Comparison of ENCODE assay signal across 21 cellular contexts in genomic region chr16:22763655-22764054, GRCh38. TPM values are rescaled to one million over a fixed set of nuclear protein-coding genes. Genes with fewer than 3 reads are reported as not detected.
A peak's percentile ranks its signal among the peaks of the same experiment; 100 is the strongest.
DNase-seq lines count a peak whose midpoint lies in the region; ATAC-seq and TF ChIP-seq lines count a peak whose summit lies in the region.
"Had no signal": no experiment of that assay in that cellular context is flagged by ENCODE, and none has a peak within 500 bp of the region (broad histone marks: within the 10 kb centered on the region; RNA-seq: fewer than 3 reads in every experiment).

No MANE protein-coding gene starts in this region.

- H3T11ph ChIP-seq in H9 (ENCODE audit: low read length) = no peak overlapping the region

- POLR2A ChIA-PET in WTC11 (lab: Charles Lee) = no interaction called here
- POLR2A ChIA-PET in CD4-positive, alpha-beta memory T cell (lab: Charles Lee; ENCODE audit: partially characterized antibody) = no interaction called here

- H3K4me3 Mint-ChIP-seq in H9 = no peak overlapping the region
- H3K4me3 Mint-ChIP-seq in WTC11 = no peak overlapping the region
- no peak overlapping the region for H3K4me3 Mint-ChIP-seq in CD4-positive, alpha-beta memory T cell
- H3K4me3 Mint-ChIP-seq: dendritic cell treated with granulocyte-macrophage colony-stimulating factor and Interleukin-4, amounts not matched to agents 40 ng/mL and 50 ng/mL, for 4 days; T-helper 17 cell had no signal

- no peaks in the 10 kb centered on the region for H3K27me3 ChIP-seq in H9 (ENCODE audit: insufficient read depth, low read length)
- H3K27me3 ChIP-seq in CD4-positive, alpha-beta memory T cell (ENCODE audit: insufficient read depth, low read length) = no peaks in the 10 kb centered on the region
- H3K27me3 ChIP-seq: BLaER1 treated with 17β-estradiol and CSF1 and Interleukin-3, amounts not matched to agents 10 nM and 100 nM had no signal

- DNase-seq in H9 (peak; percentile 39), WTC11 (ENCODE audit: low spot score) (peak; percentile 12), iPS-NIHi11 (ENCODE audit: low spot score) (peak; percentile 43), retina (peak; percentile 66)
- no peak for DNase-seq in CD4-positive, alpha-beta memory T cell
- no peak for DNase-seq in activated CD4-positive, alpha-beta T cell treated with anti-CD3 and anti-CD28 coated beads for 48 hours
- DNase-seq in stimulated activated CD4-positive, alpha-beta T cell treated with anti-CD3 and anti-CD28 coated beads, Interleukin-1b, Interleukin-23, amount 100 ng/mL, for 48 hours = no peak
- DNase-seq: activated CD8-positive, alpha-beta memory T cell treated with anti-CD3 and anti-CD28 coated beads, Interleukin-2, amount 50 U/mL, for 48 hours; GDM1; left ventricle myocardium superior; NCI-H146; NCI-H774; PC-3; SHP77 treated with DMSO at 0.1 percent for 48 hours; stimulated activated CD4-positive, alpha-beta T cell treated with anti-CD3 and anti-CD28 coated beads, Interleukin-15, amount 100 ng/mL, for 24 hours; T-helper 17 cell had no signal

- H3K79me1 ChIP-seq in H9 (ENCODE audit: insufficient read depth, low read depth, low read length, poor library complexity, severe bottlenecking) = no peaks in the 10 kb centered on the region

- no peak overlapping the region for H4K5ac ChIP-seq in H9 (ENCODE audit: insufficient read length, low read depth, low read length)

- H3K4me1 ChIP-seq in H9 (ENCODE audit: insufficient read depth, low read length) = no peaks in the 10 kb centered on the region
- no peaks in the 10 kb centered on the region for H3K4me1 ChIP-seq in CD4-positive, alpha-beta memory T cell (ENCODE audit: insufficient read depth, low read length)
- H3K4me1 ChIP-seq: BLaER1 treated with 17β-estradiol and CSF1 and Interleukin-3, amounts not matched to agents 10 nM and 100 nM had no signal

- no peaks in the 10 kb centered on the region for H3K36me3 ChIP-seq in CD4-positive, alpha-beta memory T cell (ENCODE audit: insufficient read depth, low read length)
- H3K36me3 ChIP-seq: BLaER1 treated with 17β-estradiol and CSF1 and Interleukin-3, amounts not matched to agents 10 nM and 100 nM had no signal

- H3K27ac ChIP-seq in H9 (ENCODE audit: insufficient read length, low read depth, low read length) = no peak overlapping the region
- no peak overlapping the region for H3K27ac ChIP-seq in CD4-positive, alpha-beta memory T cell (ENCODE audit: low read depth, low read length)
- H3K27ac ChIP-seq: BLaER1 treated with 17β-estradiol and CSF1 and Interleukin-3, amounts not matched to agents 10 nM and 100 nM; epithelial cell of prostate had no signal

- no peak overlapping the region for H3K4ac ChIP-seq in H9 (ENCODE audit: low read depth, low read length)

- H2BK5ac ChIP-seq in H9 (ENCODE audit: insufficient read length, low read length) = no peak overlapping the region

- H4K20me1 ChIP-seq in H9 (ENCODE audit: control insufficient read depth, insufficient read depth, insufficient read length) = no peaks in the 10 kb centered on the region
- H4K20me1 ChIP-seq: BLaER1 treated with 17β-estradiol and CSF1 and Interleukin-3, amounts not matched to agents 10 nM and 100 nM had no signal

- no peak overlapping the region for H3K23ac ChIP-seq in H9 (ENCODE audit: insufficient read length, low read depth, low read length)

- no CpG with 5 or more reads among the region's 6 CpGs for WGBS in H9 (ENCODE audit: extremely low coverage, insufficient read length, low lambda C conversion rate)

- intact Hi-C loops in CD4-positive, alpha-beta memory T cell (cut with micrococcal nuclease) = no loop called here

- H4K91ac ChIP-seq in H9 (ENCODE audit: insufficient read length, low read depth, low read length) = no peak overlapping the region

- H2BK120ac ChIP-seq in H9 (ENCODE audit: low read depth, low read length, poor library complexity, severe bottlenecking) = no peak overlapping the region

- ATAC-seq in WTC11 = peak; percentile 88
- ATAC-seq in GM21360 (IDR thresholded peaks at IDR 0.05; ENCODE audit: unreplicated experiment) = no peak
- ATAC-seq: left ventricle myocardium superior, PC-3, T-helper 17 cell had no signal

- H3K9me3 ChIP-seq in H9 (ENCODE audit: control insufficient read depth, low read depth, low read length) = no peaks in the 10 kb centered on the region
- H3K9me3 ChIP-seq in CD4-positive, alpha-beta memory T cell (ENCODE audit: control insufficient read depth in 1 of 2, low read length in 2 of 2) = no peaks in the 10 kb centered on the region
- H3K9me3 ChIP-seq: BLaER1 treated with 17β-estradiol and CSF1 and Interleukin-3, amounts not matched to agents 10 nM and 100 nM had no signal

- H2AK5ac ChIP-seq in H9 (ENCODE audit: insufficient read length, low read length) = no peak overlapping the region

- H2BK20ac ChIP-seq in H9 (ENCODE audit: low read depth, low read length, poor library complexity, severe bottlenecking) = no peak overlapping the region

- H2BK15ac ChIP-seq in H9 (ENCODE audit: low read depth, low read length) = no peak overlapping the region

- H3K4me1 Mint-ChIP-seq in H9 (peaks cover 19 to 22% of the 10 kb centered on the region in 2 experiments), WTC11 (peaks cover 24% of the 10 kb centered on the region)
- H3K4me1 Mint-ChIP-seq in CD4-positive, alpha-beta memory T cell = no peaks in the 10 kb centered on the region

- H2BK12ac ChIP-seq in H9 (ENCODE audit: insufficient read length, low read depth, low read length) = no peak overlapping the region

- H3K9me3 Mint-ChIP-seq in H9 = no peaks in the 10 kb centered on the region
- peaks cover 3% of the 10 kb centered on the region; the same call in 1 of the 2 replicates for H3K9me3 Mint-ChIP-seq in WTC11
- H3K9me3 Mint-ChIP-seq in CD4-positive, alpha-beta memory T cell = peaks cover 0 to 2% (median 0%) of the 10 kb centered on the region in 8 donors
- H3K9me3 Mint-ChIP-seq: dendritic cell treated with granulocyte-macrophage colony-stimulating factor and Interleukin-4, amounts not matched to agents 40 ng/mL and 50 ng/mL, for 4 days had no signal

- H3K9ac ChIP-seq in H9 (ENCODE audit: extremely low read depth, insufficient read length, low read length) = no peak overlapping the region
- H3K9ac ChIP-seq: BLaER1 treated with 17β-estradiol and CSF1 and Interleukin-3, amounts not matched to agents 10 nM and 100 nM had no signal

- H3K27ac Mint-ChIP-seq in H9 (no peak overlapping the region), WTC11 (no peak overlapping the region)
- peak overlapping the region in 1 of 7 donors; percentile 29 for H3K27ac Mint-ChIP-seq in CD4-positive, alpha-beta memory T cell
- H3K27ac Mint-ChIP-seq: dendritic cell treated with granulocyte-macrophage colony-stimulating factor and Interleukin-4, amounts not matched to agents 40 ng/mL and 50 ng/mL, for 4 days; T-helper 17 cell had no signal

- H3K27me3 Mint-ChIP-seq in H9 (ENCODE audit: low read depth) (no peaks in the 10 kb centered on the region), WTC11 (ENCODE audit: low read depth) (no peaks in the 10 kb centered on the region)
- H3K27me3 Mint-ChIP-seq in CD4-positive, alpha-beta memory T cell = peaks cover 9 to 10% of the 10 kb centered on the region in 2 donors

- TF ChIP-seq CTCF in H9 (conservative IDR thresholded peaks at IDR 0.05) = no peak
- no peak for TF ChIP-seq CTCF in WTC11 (IDR thresholded peaks at IDR 0.05)

- H3K36me3 Mint-ChIP-seq in H9 (ENCODE audit: insufficient read depth in 1 of 3, low read depth in 3 of 3) (no peaks in the 10 kb centered on the region), WTC11 (no peaks in the 10 kb centered on the region)
- no peaks in the 10 kb centered on the region for H3K36me3 Mint-ChIP-seq in CD4-positive, alpha-beta memory T cell

- no peak overlapping the region for H3K4me2 ChIP-seq in H9 (ENCODE audit: insufficient read depth, insufficient read length, low read length)
- H3K4me2 ChIP-seq: BLaER1 treated with 17β-estradiol and CSF1 and Interleukin-3, amounts not matched to agents 10 nM and 100 nM had no signal

- no peak overlapping the region for H3K18ac ChIP-seq in H9 (ENCODE audit: insufficient read length, low read depth, low read length)

- H3K23me2 ChIP-seq in H9 (ENCODE audit: insufficient read length, low read depth, low read length, poor library complexity, severe bottlenecking) = no peaks in the 10 kb centered on the region

- CTCF ChIA-PET in WTC11 (lab: Charles Lee) = no interaction called here
- CTCF ChIA-PET in CD4-positive, alpha-beta memory T cell (lab: Charles Lee; ENCODE audit: partially characterized antibody) = no interaction called here

- H3K56ac ChIP-seq in H9 (ENCODE audit: insufficient read length, low read depth, low read length) = no peak overlapping the region

- no peak overlapping the region for H3K4me3 ChIP-seq in CD4-positive, alpha-beta memory T cell (ENCODE audit: low read length in 2 of 2)
- H3K4me3 ChIP-seq: BLaER1 treated with 17β-estradiol and CSF1 and Interleukin-3, amounts not matched to agents 10 nM and 100 nM had no signal

- H2AFZ ChIP-seq in H9 (ENCODE audit: low read length) = no peak overlapping the region

- H4K8ac ChIP-seq in H9 (replicated peaks; ENCODE audit: insufficient read length, low read depth, low read length) = no peak overlapping the region

- no peak overlapping the region; the same call in 1 of the 2 replicates for H3K14ac ChIP-seq in H9 (ENCODE audit: insufficient read depth, low read length)

- H3K79me2 ChIP-seq in H9 (ENCODE audit: insufficient read depth, low read length) = no peaks in the 10 kb centered on the region

TF ChIP-seq in WTC11, 78 proteins besides CTCF, POLR2A, EP300 and RAD21 (continues in another document):
- TF ChIP-seq EMX1 (CRISPR knock-in tag; IDR thresholded peaks at IDR 0.05) (no peak), ATF6 (CRISPR knock-in tag; IDR thresholded peaks at IDR 0.05) (no peak)

RNA-seq across cellular contexts. Expression of gene HS3ST2, which starts 50.3 kb away (rescaled TPM):
- total RNA-seq in H9 (2021) = 3.1 and 3.7 TPM in 2 replicates
- total RNA-seq in WTC11 (2021) = 0.32 to 0.61 TPM (median 0.37 TPM) in 3 replicates
- total RNA-seq in CD4-positive, alpha-beta memory T cell = under 1 TPM; 0.47 to 0.70 TPM
- not detected for polyA plus RNA-seq in CD4-positive, alpha-beta memory T cell
- total RNA-seq: PC-3, renal cortical epithelial cell, T-helper 17 cell had no signal

Comparison
In these comparisons a context has a peak if more than half of its experiments do, and no peak if none do; other contexts are left out.
1. DNase-seq: peak in H9 (single experiment), WTC11 (single experiment), iPS-NIHi11 (single experiment) and retina (single experiment); none in CD4-positive, alpha-beta memory T cell (0 of 5), activated CD4-positive, alpha-beta T cell treated with anti-CD3 and anti-CD28 coated beads for 48 hours (single experiment) and stimulated activated CD4-positive, alpha-beta T cell treated with anti-CD3 and anti-CD28 coated beads, Interleukin-1b, Interleukin-23, amount 100 ng/mL, for 48 hours (single experiment).